ENCODE assay signal across 13 cellular contexts in the genomic region with DNA sequence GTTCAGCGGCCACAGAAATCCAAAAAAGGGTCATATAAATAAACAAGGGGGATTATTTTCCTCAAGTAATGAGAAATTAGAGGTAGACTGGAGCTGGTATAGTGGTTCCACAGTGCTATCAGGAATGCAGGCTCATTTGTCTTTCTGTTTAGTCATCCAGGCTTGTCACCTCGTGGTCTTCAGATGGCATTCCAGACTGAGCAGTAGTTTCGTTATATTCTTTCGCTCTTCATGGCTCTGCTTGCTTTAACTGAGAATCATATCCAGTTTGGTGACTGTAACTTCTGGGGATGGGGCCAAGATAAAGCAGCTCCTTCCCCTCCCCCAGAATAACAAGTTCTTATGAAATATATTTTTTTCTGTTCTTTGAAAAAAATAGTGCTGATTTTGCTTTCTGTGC. TPM values are rescaled to one million over a fixed set of nuclear protein-coding genes. Genes with fewer than 3 reads are reported as not detected.
DNase-seq lines count a peak whose midpoint lies in the region; ATAC-seq and TF ChIP-seq lines count a peak whose summit lies in the region.
"Had no signal": no experiment of that assay in that cellular context is flagged by ENCODE, and none has a peak within 500 bp of the region (broad histone marks: within the 10 kb centered on the region; RNA-seq: fewer than 3 reads in every experiment).

No MANE protein-coding gene starts in this region.

- POLR2A ChIA-PET in CD8-positive, alpha-beta T cell (lab: Charles Lee) = no interaction called here

- TF ChIP-seq CTCF in HFFc6 (IDR thresholded peaks at IDR 0.05) (no peak), adrenal gland (IDR thresholded peaks at IDR 0.05) (no peak), tibial artery (IDR thresholded peaks at IDR 0.05) (no peak)
- TF ChIP-seq CTCF in CD8-positive, alpha-beta T cell (IDR thresholded peaks at IDR 0.05) = no peak

- WGBS in adrenal gland, 4 donors = 57 to 68% (median 60%) methylated on average over 4 of the region's 4 CpGs

- H3K36me3 ChIP-seq in adrenal gland (replicated peaks in 1 of 2) (no peaks in the 10 kb centered on the region), tibial artery (peaks cover 0 to 3% (median 0%) of the 10 kb centered on the region in 3 donors)
- H3K36me3 ChIP-seq in CD8-positive, alpha-beta T cell (ENCODE audit: insufficient read depth, low read length) = no peaks in the 10 kb centered on the region
- H3K36me3 ChIP-seq: tibial nerve had no signal

- H3K4me3 Mint-ChIP-seq in HFFc6 = peak overlapping the region; percentile 66
- H3K4me3 Mint-ChIP-seq in CD8-positive, alpha-beta T cell = no peak overlapping the region

- TF ChIP-seq POLR2A in adrenal gland (IDR thresholded peaks at IDR 0.05) = no peak

- H3K4me1 ChIP-seq in adrenal gland (replicated peaks in 1 of 2) (peaks cover 0 to 11% of the 10 kb centered on the region in 2 donors), tibial artery (peaks cover 0 to 26% (median 11%) of the 10 kb centered on the region in 4 donors)
- H3K4me1 ChIP-seq in CD8-positive, alpha-beta T cell (ENCODE audit: insufficient read depth, low read length) = no peaks in the 10 kb centered on the region
- H3K4me1 ChIP-seq: body of pancreas, parathyroid adenoma, tibial nerve had no signal

- H3K4me1 Mint-ChIP-seq in HFFc6 (ENCODE audit: low read depth) = peaks cover 48% of the 10 kb centered on the region
- H3K4me1 Mint-ChIP-seq in CD8-positive, alpha-beta T cell (ENCODE audit: low read depth) = peaks cover 47% of the 10 kb centered on the region

- H3K27me3 Mint-ChIP-seq in HFFc6 (ENCODE audit: insufficient read depth) = no peaks in the 10 kb centered on the region; the same call in 1 of the 2 replicates
- H3K27me3 Mint-ChIP-seq in CD8-positive, alpha-beta T cell (ENCODE audit: low read depth) = no peaks in the 10 kb centered on the region

- H3K4me3 ChIP-seq in adrenal gland = peak overlapping the region in 1 of 4 donors; percentile 11
- peak overlapping the region; percentile 18 to 34 for H3K4me3 ChIP-seq in tibial artery
- H3K4me3 ChIP-seq in CD8-positive, alpha-beta T cell (ENCODE audit: low read depth, low read length) = no peak overlapping the region
- H3K4me3 ChIP-seq: body of pancreas, tibial nerve had no signal

- H3K9me3 Mint-ChIP-seq in HFFc6 = peaks cover 4% of the 10 kb centered on the region
- H3K9me3 Mint-ChIP-seq in CD8-positive, alpha-beta T cell = no peaks in the 10 kb centered on the region

- ATAC-seq in HG03571 (IDR thresholded peaks at IDR 0.05; ENCODE audit: unreplicated experiment) (no peak), GM19397 (IDR thresholded peaks at IDR 0.05; ENCODE audit: unreplicated experiment) (no peak)
- no peak for ATAC-seq in CD8-positive, alpha-beta T cell
- ATAC-seq: body of pancreas, esophagus mucosa had no signal

- H3K27ac Mint-ChIP-seq in HFFc6 = peak overlapping the region; percentile 77
- no peak overlapping the region for H3K27ac Mint-ChIP-seq in CD8-positive, alpha-beta T cell

- DNase-seq in HFFc6 = peak; percentile 84
- peak in 6 of 7 donors; percentile 40 to 65 (median 53) for DNase-seq in adrenal gland
- peak; percentile 55 for DNase-seq in glomerular visceral epithelial cell (ENCODE audit: extremely low spot score)
- peak; percentile 43 to 69 for DNase-seq in tibial artery
- no peak for DNase-seq in CD8-positive, alpha-beta T cell
- DNase-seq: GF-D8, NCI-H748 treated with DMSO at 0.1 percent for 48 hours had no signal

- intact Hi-C loops in adrenal gland (cut with DNase I) = no loop called here
- intact Hi-C loops in tibial artery (cut with DNase I; ENCODE audit: low total_unique reads) = loop anchor here (5.0 kb wide), 1 partner anchor 37 kb away; no protein-coding TSS in a partner anchor
- intact Hi-C loops in CD8-positive, alpha-beta T cell (cut with DNase I, micrococcal nuclease) = no loop called here

- H3K36me3 Mint-ChIP-seq in HFFc6 (ENCODE audit: low read depth) = peaks cover 27% of the 10 kb centered on the region
- H3K36me3 Mint-ChIP-seq in CD8-positive, alpha-beta T cell = peaks cover 24% of the 10 kb centered on the region

- no peaks in the 10 kb centered on the region for H3K27me3 ChIP-seq in adrenal gland
- H3K27me3 ChIP-seq in tibial artery = no peaks in the 10 kb centered on the region
- H3K27me3 ChIP-seq in CD8-positive, alpha-beta T cell (ENCODE audit: insufficient read depth, low read length) = no peaks in the 10 kb centered on the region
- H3K27me3 ChIP-seq: body of pancreas, tibial nerve had no signal

- CTCF ChIA-PET in CD8-positive, alpha-beta T cell (lab: Charles Lee) = no interaction called here

- H3K27ac ChIP-seq in adrenal gland = peak overlapping the region in 4 of 5 donors; percentile 24 to 56 (median 29)
- H3K27ac ChIP-seq in tibial artery = peak overlapping the region; percentile 66
- no peak overlapping the region for H3K27ac ChIP-seq in CD8-positive, alpha-beta T cell (ENCODE audit: low read depth, low read length)
- H3K27ac ChIP-seq: body of pancreas, parathyroid adenoma, tibial nerve had no signal

- H3K9me3 ChIP-seq in adrenal gland (replicated peaks in 1 of 3) (no peaks in the 10 kb centered on the region), tibial artery (no peaks in the 10 kb centered on the region)
- no peaks in the 10 kb centered on the region for H3K9me3 ChIP-seq in CD8-positive, alpha-beta T cell (ENCODE audit: low read length)
- H3K9me3 ChIP-seq: body of pancreas, tibial nerve had no signal

RNA-seq across cellular contexts. Expression of a gene that starts 9.5 kb away (rescaled TPM):
- total RNA-seq in HFFc6 (2021; fragmentation: NEBNext Ultra II Directional; extraction: Animal tissue kit (Norgen Biotek cat#: 25700)) = 10 to 100 TPM; 52.7 to 68.4 (median 63.8) TPM
- 10 to 100 TPM; 27.7 to 57.0 (median 47.6) TPM for total RNA-seq in adrenal gland
- polyA plus RNA-seq in adrenal gland = 10 to 100 TPM; 10.3 to 45.7 (median 15.6) TPM
- total RNA-seq in CD8-positive, alpha-beta T cell = 10 to 100 TPM; 51.1 to 59.6 TPM

RNA-seq across cellular contexts. Expression of a gene that starts 9.6 kb away (rescaled TPM):
- 10 to 100 TPM; 25.9 to 29.3 (median 28.0) TPM for total RNA-seq in HFFc6 (2021; fragmentation: NEBNext Ultra II Directional; extraction: Animal tissue kit (Norgen Biotek cat#: 25700))
- total RNA-seq in adrenal gland = 100 to 1,000 TPM in 1 of 8 donors, 10 to 100 TPM in 7; 25.5 to 119 (median 43.8) TPM
- polyA plus RNA-seq in adrenal gland = 10 to 100 TPM; 25.2 to 37.5 (median 37.4) TPM
- 10 to 100 TPM; 25.0 to 27.0 TPM for total RNA-seq in CD8-positive, alpha-beta T cell

Comparison
In these comparisons a context has a peak if more than half of its experiments do, and no peak if none do; other contexts are left out.
1. DNase-seq: peak in HFFc6 (single experiment), adrenal gland (6 of 7), glomerular visceral epithelial cell (single experiment) and tibial artery (2 of 2); none in CD8-positive, alpha-beta T cell (0 of 7).